Comparison of ENCODE assay signal across 17 cellular contexts in the genomic region with DNA sequence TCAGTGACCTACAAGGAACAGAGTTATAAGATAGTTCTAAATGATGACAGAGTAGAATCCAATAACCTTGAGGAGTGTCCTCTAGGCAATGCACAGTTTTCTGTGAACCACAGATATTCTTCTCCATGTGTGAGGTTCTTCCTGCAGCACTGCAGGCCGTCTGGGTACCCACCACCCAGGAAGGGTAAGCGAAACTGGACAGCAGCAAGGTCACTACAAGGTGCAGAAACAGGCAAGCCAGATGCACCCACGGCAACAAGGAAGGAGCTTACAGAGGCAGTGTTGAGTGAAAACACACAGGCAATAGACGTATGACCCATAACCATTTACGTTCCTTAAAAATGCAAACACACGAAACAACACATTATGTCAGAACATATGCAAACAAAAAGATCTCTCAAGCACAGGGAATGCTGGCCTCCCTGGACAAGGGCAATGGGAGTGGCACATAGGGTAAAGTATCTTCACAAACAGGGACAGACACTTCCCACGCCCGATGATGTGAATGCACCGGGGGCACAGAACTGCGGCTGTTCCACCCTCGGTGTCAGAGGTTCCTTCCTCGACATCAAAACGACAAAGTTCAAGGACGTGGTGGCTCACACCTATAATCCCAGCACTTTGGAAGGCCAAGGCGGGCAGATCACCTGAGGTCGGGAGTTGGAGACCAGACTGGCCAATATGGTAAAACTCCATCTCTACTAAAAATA.
"Had no signal": no experiment of that assay in that cellular context is flagged by ENCODE, and none has a peak within 500 bp of the region (broad histone marks: within the 10 kb centered on the region; RNA-seq: fewer than 3 reads in every experiment).

No MANE protein-coding gene starts in this region.

- ATAC-seq: activated CD4-positive, CD25-positive, alpha-beta regulatory T cell treated with anti-CD3 and anti-CD28 coated beads, Interleukin-2, amount 50 U/mL, for 24 hours; activated T-cell treated with anti-CD3 and anti-CD28 coated beads, Interleukin-2, amount 50 U/mL, for 72 hours; gastroesophageal sphincter; stimulated activated effector memory CD8-positive, alpha-beta T cell treated with anti-CD3 and anti-CD28 coated beads, Interleukin-12 subunit alpha, Interleukin-12 subunit beta, amount 100 ng/mL, for 72 hours had no signal

- H3K4me3 ChIP-seq: coronary artery, gastroesophageal sphincter, ovary, SJSA1, smooth muscle cell, tibial nerve had no signal

- H3K27ac ChIP-seq: coronary artery, epithelial cell of prostate, gastroesophageal sphincter, ovary, SJSA1, tibial nerve had no signal

- H3K4me1 ChIP-seq: SJSA1 had no signal

- H3K9me3 ChIP-seq: gastroesophageal sphincter, ovary, SJSA1, tibial nerve had no signal

- DNase-seq: activated CD4-positive, alpha-beta T cell treated with anti-CD3 and anti-CD28 coated beads, Interleukin-2, amount 50 U/mL, for 48 hours; activated naive CD4-positive, alpha-beta T cell; activated T-cell treated with anti-CD3 and anti-CD28 coated beads, Interleukin-2, amount 50 U/mL, for 72 hours; caudate nucleus; effector CD8-positive, alpha-beta T cell; hippocampal formation; mesenchymal stem cell; retina had no signal

- H3K27me3 ChIP-seq: gastroesophageal sphincter, ovary, SJSA1, tibial nerve had no signal

- H3K36me3 ChIP-seq: ovary, SJSA1 had no signal
